ENCODE assay signal across 2 cellular contexts in the genomic region with DNA sequence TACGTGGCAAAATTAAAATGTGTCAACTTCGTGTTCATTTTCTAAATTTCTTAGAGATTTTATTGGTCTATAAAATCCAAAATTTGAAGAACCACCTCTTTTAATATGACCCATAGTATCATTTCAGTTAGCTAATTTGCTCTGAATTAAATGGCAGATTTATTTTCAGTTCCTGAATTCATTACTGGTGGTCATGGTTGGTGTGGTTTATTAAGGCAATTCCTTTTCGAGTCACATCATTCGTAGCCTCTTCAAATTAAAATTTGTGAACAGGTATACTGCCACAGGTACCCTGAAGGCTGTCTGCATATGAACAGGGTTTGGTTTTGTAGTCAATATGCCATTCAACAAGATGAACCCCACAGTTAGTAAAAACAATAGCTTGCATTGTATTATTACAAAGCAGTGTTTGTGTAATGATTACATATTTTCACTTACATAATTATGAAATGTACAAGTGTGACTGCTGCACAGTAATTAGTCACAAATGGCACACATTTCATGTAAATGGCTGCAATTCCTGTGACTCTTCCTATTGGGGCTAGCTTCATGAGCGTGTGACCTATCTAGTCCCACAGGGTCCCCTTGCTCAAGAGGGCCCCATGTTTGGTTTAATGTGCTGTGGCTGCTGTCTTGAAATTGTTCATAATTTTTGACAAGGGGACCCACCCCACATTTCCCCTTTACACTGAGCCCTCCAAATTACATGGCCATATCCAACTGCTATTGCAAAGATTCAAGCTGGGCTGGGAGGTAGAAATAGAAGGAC.
A peak's percentile ranks its signal among the peaks of the same experiment; 100 is the strongest.
TF ChIP-seq lines count a peak whose summit lies in the region.

No MANE protein-coding gene starts in this region.

TF ChIP-seq in GM12891, 5 proteins besides CTCF, POLR2A, EP300 and RAD21:
- TF ChIP-seq POU2F2 (IDR thresholded peaks at IDR 0.05; ENCODE audit: low read depth, low read length) (no peak), SPI1 (IDR thresholded peaks at IDR 0.05; ENCODE audit: low read depth, low read length) (peak; percentile 80), POLR2AphosphoS5 (IDR thresholded peaks at IDR 0.05; ENCODE audit: low read depth, low read length) (no peak)
TF ChIP-seq in GM12891: peak in this region for 1.

TF ChIP-seq in GM12878, 131 proteins besides CTCF, POLR2A, EP300 and RAD21 (continues in another document):
- TF ChIP-seq PAX5 (IDR thresholded peaks at IDR 0.05; ENCODE audit: borderline replicate concordance, low read depth, low read length): 0 out of 2 replicates have a peak, but pooled peaks have one; percentile 17
- TF ChIP-seq, protein P1, sequence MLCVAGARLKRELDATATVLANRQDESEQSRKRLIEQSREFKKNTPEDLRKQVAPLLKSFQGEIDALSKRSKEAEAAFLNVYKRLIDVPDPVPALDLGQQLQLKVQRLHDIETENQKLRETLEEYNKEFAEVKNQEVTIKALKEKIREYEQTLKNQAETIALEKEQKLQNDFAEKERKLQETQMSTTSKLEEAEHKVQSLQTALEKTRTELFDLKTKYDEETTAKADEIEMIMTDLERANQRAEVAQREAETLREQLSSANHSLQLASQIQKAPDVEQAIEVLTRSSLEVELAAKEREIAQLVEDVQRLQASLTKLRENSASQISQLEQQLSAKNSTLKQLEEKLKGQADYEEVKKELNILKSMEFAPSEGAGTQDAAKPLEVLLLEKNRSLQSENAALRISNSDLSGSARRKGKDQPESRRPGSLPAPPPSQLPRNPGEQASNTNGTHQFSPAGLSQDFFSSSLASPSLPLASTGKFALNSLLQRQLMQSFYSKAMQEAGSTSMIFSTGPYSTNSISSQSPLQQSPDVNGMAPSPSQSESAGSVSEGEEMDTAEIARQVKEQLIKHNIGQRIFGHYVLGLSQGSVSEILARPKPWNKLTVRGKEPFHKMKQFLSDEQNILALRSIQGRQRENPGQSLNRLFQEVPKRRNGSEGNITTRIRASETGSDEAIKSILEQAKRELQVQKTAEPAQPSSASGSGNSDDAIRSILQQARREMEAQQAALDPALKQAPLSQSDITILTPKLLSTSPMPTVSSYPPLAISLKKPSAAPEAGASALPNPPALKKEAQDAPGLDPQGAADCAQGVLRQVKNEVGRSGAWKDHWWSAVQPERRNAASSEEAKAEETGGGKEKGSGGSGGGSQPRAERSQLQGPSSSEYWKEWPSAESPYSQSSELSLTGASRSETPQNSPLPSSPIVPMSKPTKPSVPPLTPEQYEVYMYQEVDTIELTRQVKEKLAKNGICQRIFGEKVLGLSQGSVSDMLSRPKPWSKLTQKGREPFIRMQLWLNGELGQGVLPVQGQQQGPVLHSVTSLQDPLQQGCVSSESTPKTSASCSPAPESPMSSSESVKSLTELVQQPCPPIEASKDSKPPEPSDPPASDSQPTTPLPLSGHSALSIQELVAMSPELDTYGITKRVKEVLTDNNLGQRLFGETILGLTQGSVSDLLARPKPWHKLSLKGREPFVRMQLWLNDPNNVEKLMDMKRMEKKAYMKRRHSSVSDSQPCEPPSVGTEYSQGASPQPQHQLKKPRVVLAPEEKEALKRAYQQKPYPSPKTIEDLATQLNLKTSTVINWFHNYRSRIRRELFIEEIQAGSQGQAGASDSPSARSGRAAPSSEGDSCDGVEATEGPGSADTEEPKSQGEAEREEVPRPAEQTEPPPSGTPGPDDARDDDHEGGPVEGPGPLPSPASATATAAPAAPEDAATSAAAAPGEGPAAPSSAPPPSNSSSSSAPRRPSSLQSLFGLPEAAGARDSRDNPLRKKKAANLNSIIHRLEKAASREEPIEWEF (IDR thresholded peaks at IDR 0.05; ENCODE audit: insufficient replicate concordance, low read depth, low read length): no peak
- TF ChIP-seq, protein P2, sequence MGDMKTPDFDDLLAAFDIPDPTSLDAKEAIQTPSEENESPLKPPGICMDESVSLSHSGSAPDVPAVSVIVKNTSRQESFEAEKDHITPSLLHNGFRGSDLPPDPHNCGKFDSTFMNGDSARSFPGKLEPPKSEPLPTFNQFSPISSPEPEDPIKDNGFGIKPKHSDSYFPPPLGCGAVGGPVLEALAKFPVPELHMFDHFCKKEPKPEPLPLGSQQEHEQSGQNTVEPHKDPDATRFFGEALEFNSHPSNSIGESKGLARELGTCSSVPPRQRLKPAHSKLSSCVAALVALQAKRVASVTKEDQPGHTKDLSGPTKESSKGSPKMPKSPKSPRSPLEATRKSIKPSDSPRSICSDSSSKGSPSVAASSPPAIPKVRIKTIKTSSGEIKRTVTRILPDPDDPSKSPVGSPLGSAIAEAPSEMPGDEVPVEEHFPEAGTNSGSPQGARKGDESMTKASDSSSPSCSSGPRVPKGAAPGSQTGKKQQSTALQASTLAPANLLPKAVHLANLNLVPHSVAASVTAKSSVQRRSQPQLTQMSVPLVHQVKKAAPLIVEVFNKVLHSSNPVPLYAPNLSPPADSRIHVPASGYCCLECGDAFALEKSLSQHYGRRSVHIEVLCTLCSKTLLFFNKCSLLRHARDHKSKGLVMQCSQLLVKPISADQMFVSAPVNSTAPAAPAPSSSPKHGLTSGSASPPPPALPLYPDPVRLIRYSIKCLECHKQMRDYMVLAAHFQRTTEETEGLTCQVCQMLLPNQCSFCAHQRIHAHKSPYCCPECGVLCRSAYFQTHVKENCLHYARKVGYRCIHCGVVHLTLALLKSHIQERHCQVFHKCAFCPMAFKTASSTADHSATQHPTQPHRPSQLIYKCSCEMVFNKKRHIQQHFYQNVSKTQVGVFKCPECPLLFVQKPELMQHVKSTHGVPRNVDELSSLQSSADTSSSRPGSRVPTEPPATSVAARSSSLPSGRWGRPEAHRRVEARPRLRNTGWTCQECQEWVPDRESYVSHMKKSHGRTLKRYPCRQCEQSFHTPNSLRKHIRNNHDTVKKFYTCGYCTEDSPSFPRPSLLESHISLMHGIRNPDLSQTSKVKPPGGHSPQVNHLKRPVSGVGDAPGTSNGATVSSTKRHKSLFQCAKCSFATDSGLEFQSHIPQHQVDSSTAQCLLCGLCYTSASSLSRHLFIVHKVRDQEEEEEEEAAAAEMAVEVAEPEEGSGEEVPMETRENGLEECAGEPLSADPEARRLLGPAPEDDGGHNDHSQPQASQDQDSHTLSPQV (IDR thresholded peaks at IDR 0.05): 0 out of 2 replicates have a peak, but pooled peaks have one; percentile 22
- TF ChIP-seq, protein P3, sequence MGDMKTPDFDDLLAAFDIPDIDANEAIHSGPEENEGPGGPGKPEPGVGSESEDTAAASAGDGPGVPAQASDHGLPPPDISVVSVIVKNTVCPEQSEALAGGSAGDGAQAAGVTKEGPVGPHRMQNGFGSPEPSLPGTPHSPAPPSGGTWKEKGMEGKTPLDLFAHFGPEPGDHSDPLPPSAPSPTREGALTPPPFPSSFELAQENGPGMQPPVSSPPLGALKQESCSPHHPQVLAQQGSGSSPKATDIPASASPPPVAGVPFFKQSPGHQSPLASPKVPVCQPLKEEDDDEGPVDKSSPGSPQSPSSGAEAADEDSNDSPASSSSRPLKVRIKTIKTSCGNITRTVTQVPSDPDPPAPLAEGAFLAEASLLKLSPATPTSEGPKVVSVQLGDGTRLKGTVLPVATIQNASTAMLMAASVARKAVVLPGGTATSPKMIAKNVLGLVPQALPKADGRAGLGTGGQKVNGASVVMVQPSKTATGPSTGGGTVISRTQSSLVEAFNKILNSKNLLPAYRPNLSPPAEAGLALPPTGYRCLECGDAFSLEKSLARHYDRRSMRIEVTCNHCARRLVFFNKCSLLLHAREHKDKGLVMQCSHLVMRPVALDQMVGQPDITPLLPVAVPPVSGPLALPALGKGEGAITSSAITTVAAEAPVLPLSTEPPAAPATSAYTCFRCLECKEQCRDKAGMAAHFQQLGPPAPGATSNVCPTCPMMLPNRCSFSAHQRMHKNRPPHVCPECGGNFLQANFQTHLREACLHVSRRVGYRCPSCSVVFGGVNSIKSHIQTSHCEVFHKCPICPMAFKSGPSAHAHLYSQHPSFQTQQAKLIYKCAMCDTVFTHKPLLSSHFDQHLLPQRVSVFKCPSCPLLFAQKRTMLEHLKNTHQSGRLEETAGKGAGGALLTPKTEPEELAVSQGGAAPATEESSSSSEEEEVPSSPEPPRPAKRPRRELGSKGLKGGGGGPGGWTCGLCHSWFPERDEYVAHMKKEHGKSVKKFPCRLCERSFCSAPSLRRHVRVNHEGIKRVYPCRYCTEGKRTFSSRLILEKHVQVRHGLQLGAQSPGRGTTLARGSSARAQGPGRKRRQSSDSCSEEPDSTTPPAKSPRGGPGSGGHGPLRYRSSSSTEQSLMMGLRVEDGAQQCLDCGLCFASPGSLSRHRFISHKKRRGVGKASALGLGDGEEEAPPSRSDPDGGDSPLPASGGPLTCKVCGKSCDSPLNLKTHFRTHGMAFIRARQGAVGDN (IDR thresholded peaks at IDR 0.05): 0 out of 2 replicates have a peak, but pooled peaks have one; percentile 44
- peak; percentile 78 for TF ChIP-seq MEF2B (IDR thresholded peaks at IDR 0.05; ENCODE audit: partially characterized antibody, poor library complexity, severe bottlenecking)
- TF ChIP-seq ATF7 (IDR thresholded peaks at IDR 0.05; ENCODE audit: low read depth): peak; percentile 38; the same call in 1 of the 2 replicates
- 0 out of 2 replicates have a peak, but pooled peaks have one; percentile 33 for TF ChIP-seq ZNF207 (IDR thresholded peaks at IDR 0.05; ENCODE audit: borderline replicate concordance)
- peak; percentile 81; the same call in 1 of the 2 replicates for TF ChIP-seq SPI1 (IDR thresholded peaks at IDR 0.05; ENCODE audit: borderline replicate concordance, insufficient read depth, low read depth, low read length)
- peak; percentile 82; the same call in 1 of the 2 replicates for TF ChIP-seq DPF2 (IDR thresholded peaks at IDR 0.05)
- peak; percentile 91 for TF ChIP-seq MTA2 (IDR thresholded peaks at IDR 0.05; ENCODE audit: low read depth)
- TF ChIP-seq ZNF24 (IDR thresholded peaks at IDR 0.05): no peak
- TF ChIP-seq HDGF (IDR thresholded peaks at IDR 0.05): no peak
- TF ChIP-seq, protein P4, sequence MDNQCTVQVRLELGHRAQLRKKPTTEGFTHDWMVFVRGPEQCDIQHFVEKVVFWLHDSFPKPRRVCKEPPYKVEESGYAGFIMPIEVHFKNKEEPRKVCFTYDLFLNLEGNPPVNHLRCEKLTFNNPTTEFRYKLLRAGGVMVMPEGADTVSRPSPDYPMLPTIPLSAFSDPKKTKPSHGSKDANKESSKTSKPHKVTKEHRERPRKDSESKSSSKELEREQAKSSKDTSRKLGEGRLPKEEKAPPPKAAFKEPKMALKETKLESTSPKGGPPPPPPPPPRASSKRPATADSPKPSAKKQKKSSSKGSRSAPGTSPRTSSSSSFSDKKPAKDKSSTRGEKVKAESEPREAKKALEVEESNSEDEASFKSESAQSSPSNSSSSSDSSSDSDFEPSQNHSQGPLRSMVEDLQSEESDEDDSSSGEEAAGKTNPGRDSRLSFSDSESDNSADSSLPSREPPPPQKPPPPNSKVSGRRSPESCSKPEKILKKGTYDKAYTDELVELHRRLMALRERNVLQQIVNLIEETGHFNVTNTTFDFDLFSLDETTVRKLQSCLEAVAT (IDR thresholded peaks at IDR 0.05): no peak
- peak; percentile 41 to 52; a peak in 2 of 4 replicates for TF ChIP-seq BHLHE40 (IDR thresholded peaks at IDR 0.05; ENCODE audit: borderline replicate concordance in 1 of 2, low read depth in 2 of 2, low read length in 1 of 2)
- TF ChIP-seq, protein P5, sequence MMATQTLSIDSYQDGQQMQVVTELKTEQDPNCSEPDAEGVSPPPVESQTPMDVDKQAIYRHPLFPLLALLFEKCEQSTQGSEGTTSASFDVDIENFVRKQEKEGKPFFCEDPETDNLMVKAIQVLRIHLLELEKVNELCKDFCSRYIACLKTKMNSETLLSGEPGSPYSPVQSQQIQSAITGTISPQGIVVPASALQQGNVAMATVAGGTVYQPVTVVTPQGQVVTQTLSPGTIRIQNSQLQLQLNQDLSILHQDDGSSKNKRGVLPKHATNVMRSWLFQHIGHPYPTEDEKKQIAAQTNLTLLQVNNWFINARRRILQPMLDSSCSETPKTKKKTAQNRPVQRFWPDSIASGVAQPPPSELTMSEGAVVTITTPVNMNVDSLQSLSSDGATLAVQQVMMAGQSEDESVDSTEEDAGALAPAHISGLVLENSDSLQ (IDR thresholded peaks at IDR 0.05): peak; percentile 25; the same call in 1 of the 2 replicates
- TF ChIP-seq, protein P6, sequence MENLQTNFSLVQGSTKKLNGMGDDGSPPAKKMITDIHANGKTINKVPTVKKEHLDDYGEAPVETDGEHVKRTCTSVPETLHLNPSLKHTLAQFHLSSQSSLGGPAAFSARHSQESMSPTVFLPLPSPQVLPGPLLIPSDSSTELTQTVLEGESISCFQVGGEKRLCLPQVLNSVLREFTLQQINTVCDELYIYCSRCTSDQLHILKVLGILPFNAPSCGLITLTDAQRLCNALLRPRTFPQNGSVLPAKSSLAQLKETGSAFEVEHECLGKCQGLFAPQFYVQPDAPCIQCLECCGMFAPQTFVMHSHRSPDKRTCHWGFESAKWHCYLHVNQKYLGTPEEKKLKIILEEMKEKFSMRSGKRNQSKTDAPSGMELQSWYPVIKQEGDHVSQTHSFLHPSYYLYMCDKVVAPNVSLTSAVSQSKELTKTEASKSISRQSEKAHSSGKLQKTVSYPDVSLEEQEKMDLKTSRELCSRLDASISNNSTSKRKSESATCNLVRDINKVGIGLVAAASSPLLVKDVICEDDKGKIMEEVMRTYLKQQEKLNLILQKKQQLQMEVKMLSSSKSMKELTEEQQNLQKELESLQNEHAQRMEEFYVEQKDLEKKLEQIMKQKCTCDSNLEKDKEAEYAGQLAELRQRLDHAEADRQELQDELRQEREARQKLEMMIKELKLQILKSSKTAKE (IDR thresholded peaks at IDR 0.05; ENCODE audit: low read depth, poor library complexity, severe bottlenecking): peak; percentile 42
- TF ChIP-seq, protein P7, sequence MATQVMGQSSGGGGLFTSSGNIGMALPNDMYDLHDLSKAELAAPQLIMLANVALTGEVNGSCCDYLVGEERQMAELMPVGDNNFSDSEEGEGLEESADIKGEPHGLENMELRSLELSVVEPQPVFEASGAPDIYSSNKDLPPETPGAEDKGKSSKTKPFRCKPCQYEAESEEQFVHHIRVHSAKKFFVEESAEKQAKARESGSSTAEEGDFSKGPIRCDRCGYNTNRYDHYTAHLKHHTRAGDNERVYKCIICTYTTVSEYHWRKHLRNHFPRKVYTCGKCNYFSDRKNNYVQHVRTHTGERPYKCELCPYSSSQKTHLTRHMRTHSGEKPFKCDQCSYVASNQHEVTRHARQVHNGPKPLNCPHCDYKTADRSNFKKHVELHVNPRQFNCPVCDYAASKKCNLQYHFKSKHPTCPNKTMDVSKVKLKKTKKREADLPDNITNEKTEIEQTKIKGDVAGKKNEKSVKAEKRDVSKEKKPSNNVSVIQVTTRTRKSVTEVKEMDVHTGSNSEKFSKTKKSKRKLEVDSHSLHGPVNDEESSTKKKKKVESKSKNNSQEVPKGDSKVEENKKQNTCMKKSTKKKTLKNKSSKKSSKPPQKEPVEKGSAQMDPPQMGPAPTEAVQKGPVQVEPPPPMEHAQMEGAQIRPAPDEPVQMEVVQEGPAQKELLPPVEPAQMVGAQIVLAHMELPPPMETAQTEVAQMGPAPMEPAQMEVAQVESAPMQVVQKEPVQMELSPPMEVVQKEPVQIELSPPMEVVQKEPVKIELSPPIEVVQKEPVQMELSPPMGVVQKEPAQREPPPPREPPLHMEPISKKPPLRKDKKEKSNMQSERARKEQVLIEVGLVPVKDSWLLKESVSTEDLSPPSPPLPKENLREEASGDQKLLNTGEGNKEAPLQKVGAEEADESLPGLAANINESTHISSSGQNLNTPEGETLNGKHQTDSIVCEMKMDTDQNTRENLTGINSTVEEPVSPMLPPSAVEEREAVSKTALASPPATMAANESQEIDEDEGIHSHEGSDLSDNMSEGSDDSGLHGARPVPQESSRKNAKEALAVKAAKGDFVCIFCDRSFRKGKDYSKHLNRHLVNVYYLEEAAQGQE (IDR thresholded peaks at IDR 0.05; ENCODE audit: low read depth, low read length): no peak
- TF ChIP-seq IKZF2 (IDR thresholded peaks at IDR 0.05): peak in 1 of 2 experiments; percentile 21; a peak in 1 of 4 replicates
- 0 out of 2 replicates have a peak, but pooled peaks have one; percentile 45 for TF ChIP-seq GATAD2B (conservative IDR thresholded peaks at IDR 0.05; ENCODE audit: low read depth)
- no peak for TF ChIP-seq FOXK2 (IDR thresholded peaks at IDR 0.05)
